Comparison of ENCODE assay signal across 27 cellular contexts in the genomic region with DNA sequence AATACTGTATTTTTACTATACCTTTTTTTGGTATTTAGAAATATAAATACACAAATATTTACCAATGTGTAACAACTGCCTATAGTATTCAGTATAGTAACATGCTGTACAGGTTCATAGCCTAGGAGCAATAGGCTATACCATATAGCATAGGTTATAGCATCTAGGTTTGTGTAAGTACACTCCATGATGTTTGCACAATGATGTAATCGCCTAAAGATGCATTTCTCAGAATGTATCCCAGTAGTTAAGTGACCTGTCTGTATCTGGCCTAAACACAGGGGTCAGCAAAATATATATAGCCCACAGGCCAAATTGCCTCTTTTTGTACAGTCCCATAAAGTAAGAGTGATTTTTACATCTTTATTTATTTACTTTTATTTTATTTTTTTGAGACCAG.
"Had no signal": no experiment of that assay in that cellular context is flagged by ENCODE, and none has a peak within 500 bp of the region (broad histone marks: within the 10 kb centered on the region; RNA-seq: fewer than 3 reads in every experiment).

No MANE protein-coding gene starts in this region.

- FAIRE-seq: astrocyte had no signal

- H3K9me3 ChIP-seq: body of pancreas, breast epithelium had no signal

- H3K4me3 ChIP-seq: body of pancreas, breast epithelium had no signal

- H3K27me3 ChIP-seq: body of pancreas, breast epithelium had no signal

- ATAC-seq: activated CD8-positive, alpha-beta T cell treated with anti-CD3 and anti-CD28 coated beads for 36 hours; activated T-cell treated with anti-CD3 and anti-CD28 coated beads, Interleukin-2, amount 50 U/mL, for 72 hours; activated T-helper 17 cell treated with anti-CD3 and anti-CD28 coated beads, Interleukin-2, amount 50 U/mL, for 72 hours; body of pancreas had no signal

- H3K36me3 ChIP-seq: breast epithelium had no signal

- DNase-seq: activated CD4-positive, alpha-beta T cell treated with anti-CD3 and anti-CD28 coated beads for 1 hour; activated CD4-positive, alpha-beta T cell treated with anti-CD3 and anti-CD28 coated beads for 48 hours; activated CD4-positive, alpha-beta T cell treated with anti-CD3 and anti-CD28 coated beads, Interleukin-2, amount 50 U/mL, for 4 hours; activated CD4-positive, CD25-positive, alpha-beta regulatory T cell; activated CD8-positive, alpha-beta T cell treated with anti-CD3 and anti-CD28 coated beads for 36 hours; activated effector memory CD4-positive, alpha-beta T cell treated with anti-CD3 and anti-CD28 coated beads, Interleukin-2, amount 50 U/mL, for 16 hours; activated naive CD4-positive, alpha-beta T cell; activated naive CD4-positive, alpha-beta T cell treated with anti-CD3 and anti-CD28 coated beads, Interleukin-2, amount 50 U/mL, for 16 hours; activated naive CD8-positive, alpha-beta T cell treated with anti-CD3 and anti-CD28 coated beads for 36 hours; activated T-cell treated with anti-CD3 and anti-CD28 coated beads, Interleukin-2, amount 50 U/mL, for 1 hour; activated T-cell treated with anti-CD3 and anti-CD28 coated beads, Interleukin-2, amount 50 U/mL, for 72 hours; body of pancreas; NCI-H1048; NCI-H1105 treated with DMSO at 0.1 percent for 48 hours; NCI-H1436; NCI-H1694 treated with DMSO at 0.1 percent for 48 hours; NCI-H2029; NCI-H524; Right ventricle myocardium superior; SW 1271; T-helper 1 cell; T-helper 2 cell; T1000; WERI-Rb-1 had no signal

- H3K27ac ChIP-seq: body of pancreas, breast epithelium, WERI-Rb-1 had no signal

- H3K4me1 ChIP-seq: body of pancreas, breast epithelium had no signal
